31 cellular contexts compared by ENCODE assay signal in genomic region chr15:61996056-61996635, GRCh38.
"Had no signal": no experiment of that assay in that cellular context is flagged by ENCODE, and none has a peak within 500 bp of the region (broad histone marks: within the 10 kb centered on the region; RNA-seq: fewer than 3 reads in every experiment).

No MANE protein-coding gene starts in this region.

- H3K4me3 ChIP-seq: body of pancreas, coronary artery, dorsolateral prefrontal cortex, gastrocnemius medialis, skin epidermis, thoracic aorta, uterus had no signal

- H3K27me3 Mint-ChIP-seq: naive thymus-derived CD8-positive, alpha-beta T cell had no signal

- H3K36me3 ChIP-seq: uterus had no signal

- H3K4me3 Mint-ChIP-seq: activated T-cell treated with anti-CD3 and anti-CD28 coated beads, Interleukin-2, amount 50 U/mL, for 4 hours; naive thymus-derived CD8-positive, alpha-beta T cell; neural crest cell; T-helper 1 cell treated with Interleukin-12 subunit alpha and Interleukin-12 subunit beta and Interleukin-4 antibody, amounts not matched to agents 30 μg/mL and 1 μg/mL, for 36 hours had no signal

- H3K27ac ChIP-seq: body of pancreas, coronary artery, dorsolateral prefrontal cortex, gastrocnemius medialis, skin epidermis, thoracic aorta, uterus, VCaP had no signal

- FAIRE-seq: kidney, TTC549 had no signal

- H3K4me1 ChIP-seq: body of pancreas, gastrocnemius medialis, uterus had no signal

- H3K9me3 Mint-ChIP-seq: activated T-helper 2 cell treated with anti-CD3 and anti-CD28 coated beads, Interferon-gamma antibody, Interleukin-2, Interleukin-4, amounts not matched to agents 10 μg/mL and 5 μg/mL and 100 μg/mL, durations not matched to agents 14 hours and 24 hours and 36 hours; neural crest cell; T-helper 1 cell treated with Interleukin-12 subunit alpha and Interleukin-12 subunit beta and Interleukin-4 antibody, amounts not matched to agents 30 μg/mL and 1 μg/mL, for 36 hours had no signal

- H3K27ac Mint-ChIP-seq: activated T-helper 2 cell treated with anti-CD3 and anti-CD28 coated beads, Interferon-gamma antibody, Interleukin-2, Interleukin-4, amounts not matched to agents 10 μg/mL and 5 μg/mL and 100 μg/mL, durations not matched to agents 14 hours and 24 hours and 36 hours; naive thymus-derived CD8-positive, alpha-beta T cell; T-helper 1 cell treated with Interleukin-12 subunit alpha and Interleukin-12 subunit beta and Interleukin-4 antibody, amounts not matched to agents 30 μg/mL and 1 μg/mL, for 36 hours had no signal

- H3K27me3 ChIP-seq: body of pancreas, dorsolateral prefrontal cortex, gastrocnemius medialis, uterus had no signal

- ATAC-seq: activated naive CD4-positive, alpha-beta T cell treated with anti-CD3 and anti-CD28 coated beads, Interleukin-2, amount 50 U/mL, for 72 hours; activated T-cell treated with anti-CD3 and anti-CD28 coated beads, Interleukin-2, amount 50 U/mL, for 4 hours; body of pancreas; gastrocnemius medialis; left colon; naive thymus-derived CD8-positive, alpha-beta T cell; right cardiac atrium; stimulated activated naive CD8-positive, alpha-beta T cell treated with anti-CD3 and anti-CD28 coated beads, Interleukin-15, Interleukin-2, amounts not matched to agents 100 U/mL and 50 U/mL, for 24 hours had no signal

- H3K4me1 Mint-ChIP-seq: neural crest cell had no signal

- H3K9me3 ChIP-seq: body of pancreas, gastrocnemius medialis, thoracic aorta, uterus had no signal

- DNase-seq: activated CD4-positive, alpha-beta T cell treated with anti-CD3 and anti-CD28 coated beads for 48 hours; activated CD4-positive, alpha-beta T cell treated with anti-CD3 and anti-CD28 coated beads, Interleukin-2, amount 50 U/mL, for 48 hours; activated CD8-positive, alpha-beta memory T cell treated with anti-CD3 and anti-CD28 coated beads, Interleukin-2, amount 50 U/mL, for 48 hours; activated T-cell treated with anti-CD3 and anti-CD28 coated beads, Interleukin-2, amount 50 U/mL, for 4 hours; body of pancreas; dorsolateral prefrontal cortex; effector memory CD4-positive, alpha-beta T cell; erythroblast; gastrocnemius medialis; glutamatergic neuron; kidney; left colon; naive thymus-derived CD8-positive, alpha-beta T cell; occipital lobe; right cardiac atrium; stimulated activated CD4-positive, alpha-beta T cell treated with anti-CD3 and anti-CD28 coated beads, Interleukin-12 subunit alpha, Interleukin-12 subunit beta, amount 100 ng/mL, for 4 hours; stimulated activated CD4-positive, alpha-beta T cell treated with anti-CD3 and anti-CD28 coated beads, Interleukin-4, amount 100 ng/mL, for 1 hour; stimulated activated naive CD8-positive, alpha-beta T cell treated with anti-CD3 and anti-CD28 coated beads, Interleukin-15, Interleukin-2, amounts not matched to agents 100 U/mL and 50 U/mL, for 24 hours; SW 1271; T-helper 9 cell; trophoblast cell; uterus had no signal
